ENCODE assay signal across 2 cellular contexts in genomic region chr19:3121821-3122511, GRCh38.
TF ChIP-seq lines count a peak whose summit lies in the region.

No MANE protein-coding gene starts in this region.

TF ChIP-seq in liver, 16 proteins besides CTCF, POLR2A, EP300 and RAD21:
- TF ChIP-seq REST (IDR thresholded peaks at IDR 0.05) = peak; percentile 44
- TF ChIP-seq, protein P1, sequence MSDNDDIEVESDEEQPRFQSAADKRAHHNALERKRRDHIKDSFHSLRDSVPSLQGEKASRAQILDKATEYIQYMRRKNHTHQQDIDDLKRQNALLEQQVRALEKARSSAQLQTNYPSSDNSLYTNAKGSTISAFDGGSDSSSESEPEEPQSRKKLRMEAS (IDR thresholded peaks at IDR 0.05) = no peak
- TF ChIP-seq YY1 (IDR thresholded peaks at IDR 0.05) = no peak
- no peak for TF ChIP-seq TAF1 (conservative IDR thresholded peaks at IDR 0.05)
- peak; percentile 75 to 88 for TF ChIP-seq EGR1 (IDR thresholded peaks at IDR 0.05; ENCODE audit: low read depth in 2 of 2)
- TF ChIP-seq JUND (IDR thresholded peaks at IDR 0.05) = peak in 1 of 2 donors; percentile 25
- no peak for TF ChIP-seq ATF3 (IDR thresholded peaks at IDR 0.05)
- peak; percentile 61 to 75 for TF ChIP-seq HNF4A (conservative IDR thresholded peaks at IDR 0.05)
- no peak for TF ChIP-seq FOXA1 (IDR thresholded peaks at IDR 0.05)
- TF ChIP-seq NR2F2 (IDR thresholded peaks at IDR 0.05) = no peak
- TF ChIP-seq HNF4G (IDR thresholded peaks at IDR 0.05) = peak; percentile 15
- TF ChIP-seq FOXA2 (IDR thresholded peaks at IDR 0.05) = peak; percentile 12
- TF ChIP-seq SP1 (IDR thresholded peaks at IDR 0.05) = peak; percentile 71
- TF ChIP-seq, protein P2, sequence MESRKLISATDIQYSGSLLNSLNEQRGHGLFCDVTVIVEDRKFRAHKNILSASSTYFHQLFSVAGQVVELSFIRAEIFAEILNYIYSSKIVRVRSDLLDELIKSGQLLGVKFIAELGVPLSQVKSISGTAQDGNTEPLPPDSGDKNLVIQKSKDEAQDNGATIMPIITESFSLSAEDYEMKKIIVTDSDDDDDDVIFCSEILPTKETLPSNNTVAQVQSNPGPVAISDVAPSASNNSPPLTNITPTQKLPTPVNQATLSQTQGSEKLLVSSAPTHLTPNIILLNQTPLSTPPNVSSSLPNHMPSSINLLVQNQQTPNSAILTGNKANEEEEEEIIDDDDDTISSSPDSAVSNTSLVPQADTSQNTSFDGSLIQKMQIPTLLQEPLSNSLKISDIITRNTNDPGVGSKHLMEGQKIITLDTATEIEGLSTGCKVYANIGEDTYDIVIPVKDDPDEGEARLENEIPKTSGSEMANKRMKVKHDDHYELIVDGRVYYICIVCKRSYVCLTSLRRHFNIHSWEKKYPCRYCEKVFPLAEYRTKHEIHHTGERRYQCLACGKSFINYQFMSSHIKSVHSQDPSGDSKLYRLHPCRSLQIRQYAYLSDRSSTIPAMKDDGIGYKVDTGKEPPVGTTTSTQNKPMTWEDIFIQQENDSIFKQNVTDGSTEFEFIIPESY (IDR thresholded peaks at IDR 0.05) = no peak
- no peak for TF ChIP-seq GABPA (IDR thresholded peaks at IDR 0.05 in 1 of 2, conservative IDR thresholded peaks at IDR 0.05 in 1 of 2)
- peak; percentile 17 to 59 for TF ChIP-seq RXRA (IDR thresholded peaks at IDR 0.05)

TF ChIP-seq in HepG2, 621 proteins besides CTCF, POLR2A, EP300 and RAD21:
- TF ChIP-seq ZNF232 (CRISPR knock-in tag; IDR thresholded peaks at IDR 0.05; ENCODE audit: borderline replicate concordance) (no peak), HNRNPLL (IDR thresholded peaks at IDR 0.05; ENCODE audit: low read depth, low read length, poor library complexity, severe bottlenecking) (no peak), ZNF557 (CRISPR knock-in tag; IDR thresholded peaks at IDR 0.05) (no peak), POLR2AphosphoS2 (IDR thresholded peaks at IDR 0.05; ENCODE audit: low read depth, low read length) (no peak), MZF1 (CRISPR knock-in tag; IDR thresholded peaks at IDR 0.05; ENCODE audit: borderline replicate concordance) (no peak), MXI1 (IDR thresholded peaks at IDR 0.05; ENCODE audit: borderline replicate concordance, low read depth, low read length) (no peak), ZNF746 (CRISPR knock-in tag; IDR thresholded peaks at IDR 0.05) (no peak), WIZ (CRISPR knock-in tag; IDR thresholded peaks at IDR 0.05) (no peak), ZNF17 (CRISPR knock-in tag; IDR thresholded peaks at IDR 0.05) (no peak), ZNF768 (CRISPR knock-in tag; IDR thresholded peaks at IDR 0.05) (no peak), RFX3 (CRISPR knock-in tag; IDR thresholded peaks at IDR 0.05) (no peak), LCORL (IDR thresholded peaks at IDR 0.05) (no peak), LCORL (CRISPR knock-in tag; IDR thresholded peaks at IDR 0.05) (no peak), FOXK1 (CRISPR knock-in tag; IDR thresholded peaks at IDR 0.05; ENCODE audit: borderline replicate concordance, low read depth) (no peak), ZBTB10 (CRISPR knock-in tag; IDR thresholded peaks at IDR 0.05; ENCODE audit: borderline replicate concordance) (no peak), DNMT3B (CRISPR knock-in tag; conservative IDR thresholded peaks at IDR 0.05) (no peak), ZBTB42 (CRISPR knock-in tag; IDR thresholded peaks at IDR 0.05) (no peak), ARHGAP35 (CRISPR knock-in tag; IDR thresholded peaks at IDR 0.05; ENCODE audit: borderline replicate concordance) (no peak), CBFB (CRISPR knock-in tag; IDR thresholded peaks at IDR 0.05) (no peak)
- TF ChIP-seq, protein P3, sequence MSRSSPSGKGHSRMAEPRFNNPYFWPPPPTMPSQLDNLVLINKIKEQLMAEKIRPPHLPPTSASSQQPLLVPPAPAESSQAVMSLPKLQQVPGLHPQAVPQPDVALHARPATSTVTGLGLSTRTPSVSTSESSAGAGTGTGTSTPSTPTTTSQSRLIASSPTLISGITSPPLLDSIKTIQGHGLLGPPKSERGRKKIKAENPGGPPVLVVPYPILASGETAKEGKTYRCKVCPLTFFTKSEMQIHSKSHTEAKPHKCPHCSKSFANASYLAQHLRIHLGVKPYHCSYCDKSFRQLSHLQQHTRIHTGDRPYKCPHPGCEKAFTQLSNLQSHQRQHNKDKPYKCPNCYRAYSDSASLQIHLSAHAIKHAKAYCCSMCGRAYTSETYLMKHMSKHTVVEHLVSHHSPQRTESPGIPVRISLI (CRISPR knock-in tag; IDR thresholded peaks at IDR 0.05; ENCODE audit: borderline replicate concordance) = no peak
